Comparison of ENCODE assay signal across 2 cellular contexts in the genomic region with DNA sequence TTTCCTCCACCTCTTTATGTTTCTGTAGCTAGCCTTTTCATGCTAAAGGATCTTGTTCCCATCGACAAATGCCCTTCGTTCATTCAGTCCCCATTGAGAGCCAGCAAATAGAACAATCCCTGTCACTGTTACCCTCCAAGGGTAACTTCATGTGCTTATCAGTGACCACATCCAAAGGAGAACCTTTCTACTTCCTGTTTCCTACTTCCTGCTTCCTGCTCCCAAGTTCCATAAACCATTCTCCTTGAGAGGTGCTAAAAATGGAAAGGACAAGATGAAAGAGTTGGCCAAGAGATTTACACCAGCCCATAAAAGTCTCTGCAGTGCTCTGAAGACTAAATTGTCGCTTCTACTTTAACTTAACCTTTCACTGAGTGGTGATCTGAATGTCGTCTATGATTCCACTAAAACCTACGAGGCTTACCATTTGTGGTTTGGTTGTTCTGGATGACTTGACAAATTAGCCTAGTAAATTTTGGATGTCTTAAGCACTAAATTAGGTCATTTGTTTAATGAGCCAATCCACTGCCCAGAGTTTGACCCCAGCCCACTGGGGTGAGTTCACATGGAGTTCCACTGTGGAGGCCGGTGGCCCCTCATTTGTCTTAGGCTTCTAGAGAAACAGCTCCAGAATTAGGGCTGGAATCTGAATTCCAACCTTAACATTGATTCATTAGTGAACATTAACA.
TF ChIP-seq lines count a peak whose summit lies in the region.

No MANE protein-coding gene starts in this region.

TF ChIP-seq in A549, 52 proteins besides CTCF, POLR2A, EP300 and RAD21:
- TF ChIP-seq, protein P1, sequence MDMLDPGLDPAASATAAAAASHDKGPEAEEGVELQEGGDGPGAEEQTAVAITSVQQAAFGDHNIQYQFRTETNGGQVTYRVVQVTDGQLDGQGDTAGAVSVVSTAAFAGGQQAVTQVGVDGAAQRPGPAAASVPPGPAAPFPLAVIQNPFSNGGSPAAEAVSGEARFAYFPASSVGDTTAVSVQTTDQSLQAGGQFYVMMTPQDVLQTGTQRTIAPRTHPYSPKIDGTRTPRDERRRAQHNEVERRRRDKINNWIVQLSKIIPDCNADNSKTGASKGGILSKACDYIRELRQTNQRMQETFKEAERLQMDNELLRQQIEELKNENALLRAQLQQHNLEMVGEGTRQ (IDR thresholded peaks at IDR 0.05) = no peak
- TF ChIP-seq NFE2L2 (conservative IDR thresholded peaks at IDR 0.05; ENCODE audit: low read length) = 0 out of 2 replicates have a peak, but pooled peaks have one; percentile 22

TF ChIP-seq in IMR-90, 13 proteins besides CTCF, POLR2A, EP300 and RAD21 (continued from another document):
- TF ChIP-seq, protein P1 (IDR thresholded peaks at IDR 0.05; ENCODE audit: low read depth, low read length) = no peak
- peak; percentile 30; the same call in 1 of the 2 replicates for TF ChIP-seq NFE2L2 (IDR thresholded peaks at IDR 0.05; ENCODE audit: low read depth, low read length)
